In genomic region chr5:118793091-118793490, GRCh38 we compare ENCODE assay signal across 14 cellular contexts.
"Had no signal": no experiment of that assay in that cellular context is flagged by ENCODE, and none has a peak within 500 bp of the region (broad histone marks: within the 10 kb centered on the region; RNA-seq: fewer than 3 reads in every experiment).

No MANE protein-coding gene starts in this region.

- H3K4me3 ChIP-seq: dorsolateral prefrontal cortex, right atrium auricular region, uterus had no signal

- H3K9me3 ChIP-seq: right atrium auricular region, uterus had no signal

- H3K27ac ChIP-seq: right atrium auricular region, uterus had no signal

- DNase-seq: cortex of kidney; dorsolateral prefrontal cortex; effector CD8-positive, alpha-beta T cell; glutamatergic neuron; kidney; left colon; naive B cell; small intestine; stimulated activated CD4-positive, alpha-beta T cell treated with anti-CD3 and anti-CD28 coated beads, Interleukin-12 subunit alpha, Interleukin-12 subunit beta, amount 100 ng/mL, for 4 hours; stimulated activated naive CD4-positive, alpha-beta T cell treated with Interleukin-2 at 50 U/mL for 16 hours; uterus had no signal

- H3K4me1 Mint-ChIP-seq: naive B cell had no signal

- H3K36me3 Mint-ChIP-seq: naive B cell had no signal

- H3K36me3 ChIP-seq: right atrium auricular region, uterus had no signal

- H3K4me1 ChIP-seq: uterus had no signal

- H3K4me3 Mint-ChIP-seq: naive B cell, type B pancreatic cell had no signal

- H3K9me3 Mint-ChIP-seq: naive B cell had no signal

- H3K27me3 ChIP-seq: dorsolateral prefrontal cortex, right atrium auricular region, uterus had no signal

- ATAC-seq: esophagus mucosa, left colon had no signal
